In genomic region chr1:168907053-168907452, GRCh38 we compare ENCODE assay signal across 1 cellular context.
TF ChIP-seq lines count a peak whose summit lies in the region.

No MANE protein-coding gene starts in this region.

TF ChIP-seq in HepG2, 621 proteins besides CTCF, POLR2A, EP300 and RAD21 (continued from another document and continues in another):
- no peak for TF ChIP-seq ARID4A (CRISPR knock-in tag; IDR thresholded peaks at IDR 0.05; ENCODE audit: borderline replicate concordance)
- no peak for TF ChIP-seq MXD1 (CRISPR knock-in tag; IDR thresholded peaks at IDR 0.05)
- no peak for TF ChIP-seq ZNF709 (CRISPR knock-in tag; IDR thresholded peaks at IDR 0.05)
- TF ChIP-seq ZNF318 (CRISPR knock-in tag; IDR thresholded peaks at IDR 0.05), result no peak
- no peak for TF ChIP-seq PCBP2 (optimal IDR thresholded peaks at IDR 0.05; ENCODE audit: low read depth, low read length, poor library complexity, severe bottlenecking)
- peak; percentile 48; the same call in 1 of the 2 replicates for TF ChIP-seq CREM (IDR thresholded peaks at IDR 0.05)
- no peak for TF ChIP-seq CREM (CRISPR knock-in tag; IDR thresholded peaks at IDR 0.05)
- no peak for TF ChIP-seq NONO (IDR thresholded peaks at IDR 0.05)
- TF ChIP-seq NONO (CRISPR knock-in tag; conservative IDR thresholded peaks at IDR 0.05), result no peak
- TF ChIP-seq ELF1 (CRISPR knock-in tag; IDR thresholded peaks at IDR 0.05), result no peak
- TF ChIP-seq ZNF720 (CRISPR knock-in tag; IDR thresholded peaks at IDR 0.05), result no peak
- TF ChIP-seq DRAP1 (CRISPR knock-in tag; IDR thresholded peaks at IDR 0.05), result no peak
- TF ChIP-seq SP5 (CRISPR knock-in tag; IDR thresholded peaks at IDR 0.05; ENCODE audit: borderline replicate concordance, low read depth), result no peak
- no peak for TF ChIP-seq HES4 (CRISPR knock-in tag; IDR thresholded peaks at IDR 0.05; ENCODE audit: borderline replicate concordance)
- no peak for TF ChIP-seq BRD4 (CRISPR knock-in tag; IDR thresholded peaks at IDR 0.05)
- TF ChIP-seq ZBTB4 (CRISPR knock-in tag; IDR thresholded peaks at IDR 0.05; ENCODE audit: borderline replicate concordance), result no peak
- TF ChIP-seq GLMP (CRISPR knock-in tag; IDR thresholded peaks at IDR 0.05; ENCODE audit: borderline replicate concordance), result no peak
- no peak for TF ChIP-seq ESRRA (CRISPR knock-in tag; IDR thresholded peaks at IDR 0.05; ENCODE audit: low read depth)
- no peak for TF ChIP-seq IRX3 (CRISPR knock-in tag; IDR thresholded peaks at IDR 0.05; ENCODE audit: borderline replicate concordance, low read depth)
- no peak for TF ChIP-seq FOXA1 (IDR thresholded peaks at IDR 0.05)
- peak; percentile 55; the same call in 1 of the 2 replicates for TF ChIP-seq FOXA1 (CRISPR knock-in tag; IDR thresholded peaks at IDR 0.05)
- no peak for TF ChIP-seq HOMEZ (CRISPR knock-in tag; IDR thresholded peaks at IDR 0.05; ENCODE audit: low read depth)
- TF ChIP-seq ELK4 (CRISPR knock-in tag; IDR thresholded peaks at IDR 0.05; ENCODE audit: borderline replicate concordance), result no peak
- no peak for TF ChIP-seq KLF9 (CRISPR knock-in tag; IDR thresholded peaks at IDR 0.05; ENCODE audit: low read depth)
- TF ChIP-seq NCOR1 (IDR thresholded peaks at IDR 0.05; ENCODE audit: borderline replicate concordance, low read length), result no peak
- TF ChIP-seq SUZ12 (IDR thresholded peaks at IDR 0.05; ENCODE audit: low read depth, low read length), result no peak
- TF ChIP-seq SALL2 (CRISPR knock-in tag; IDR thresholded peaks at IDR 0.05), result no peak
- TF ChIP-seq BRCA1 (CRISPR knock-in tag; IDR thresholded peaks at IDR 0.05), result no peak
- TF ChIP-seq ZNF713 (CRISPR knock-in tag; IDR thresholded peaks at IDR 0.05), result no peak
- no peak for TF ChIP-seq ZIK1 (CRISPR knock-in tag; IDR thresholded peaks at IDR 0.05; ENCODE audit: borderline replicate concordance, low read depth)
- no peak for TF ChIP-seq FOXO1 (CRISPR knock-in tag; IDR thresholded peaks at IDR 0.05)
- no peak for TF ChIP-seq KDM3A (CRISPR knock-in tag; IDR thresholded peaks at IDR 0.05; ENCODE audit: low read depth)
- no peak for TF ChIP-seq SRSF1 (optimal IDR thresholded peaks at IDR 0.05; ENCODE audit: low read depth, low read length)
- TF ChIP-seq ERF (CRISPR knock-in tag; IDR thresholded peaks at IDR 0.05), result no peak
- no peak for TF ChIP-seq DBP (CRISPR knock-in tag; IDR thresholded peaks at IDR 0.05; ENCODE audit: not compliant biosample characterization)
- TF ChIP-seq ZNF597 (CRISPR knock-in tag; IDR thresholded peaks at IDR 0.05), result no peak
- TF ChIP-seq REL (CRISPR knock-in tag; conservative IDR thresholded peaks at IDR 0.05), result no peak
